36 cellular contexts compared by ENCODE assay signal in genomic region chr18:46615720-46616119, GRCh38. TPM values are rescaled to one million over a fixed set of nuclear protein-coding genes. Genes with fewer than 3 reads are reported as not detected.
"Had no signal": no experiment of that assay in that cellular context is flagged by ENCODE, and none has a peak within 500 bp of the region (broad histone marks: within the 10 kb centered on the region; RNA-seq: fewer than 3 reads in every experiment).

No MANE protein-coding gene starts in this region.

- H3K4me3 ChIP-seq: adrenal gland, body of pancreas, breast epithelium had no signal

- H3K27ac ChIP-seq: adrenal gland, body of pancreas, brain microvascular endothelial cell, breast epithelium, VCaP had no signal

- H3K36me3 ChIP-seq: adrenal gland, brain microvascular endothelial cell, breast epithelium had no signal

- DNase-seq: activated B cell treated with CpG ODN at 0.5 μM for 24 hours; activated CD4-positive, alpha-beta memory T cell treated with anti-CD3 and anti-CD28 coated beads for 36 hours; activated CD4-positive, alpha-beta T cell treated with anti-CD3 and anti-CD28 coated beads for 4 hours; activated CD4-positive, alpha-beta T cell treated with anti-CD3 and anti-CD28 coated beads, Interleukin-2, amount 50 U/mL, for 1 hour; activated CD4-positive, alpha-beta T cell treated with anti-CD3 and anti-CD28 coated beads, Interleukin-2, amount 50 U/mL, for 4 hours; activated CD4-positive, CD25-positive, alpha-beta regulatory T cell treated with anti-CD3 and anti-CD28 coated beads, Interleukin-2, amount 50 U/mL, for 72 hours; activated CD8-positive, alpha-beta memory T cell treated with anti-CD3 and anti-CD28 coated beads, Interleukin-2, amount 50 U/mL, for 4 hours; activated CD8-positive, alpha-beta T cell treated with anti-CD3 and anti-CD28 coated beads for 36 hours; activated effector memory CD4-positive, alpha-beta T cell treated with anti-CD3 and anti-CD28 coated beads, Interleukin-2, amount 50 U/mL, for 16 hours; activated gamma-delta T cell treated with Interleukin-2 at 50 U/mL for 16 hours; activated naive CD4-positive, alpha-beta T cell; activated naive CD4-positive, alpha-beta T cell treated with anti-CD3 and anti-CD28 coated beads for 36 hours; activated naive CD4-positive, alpha-beta T cell treated with anti-CD3 and anti-CD28 coated beads, Interleukin-2, amount 50 U/mL, for 16 hours; activated naive CD8-positive, alpha-beta T cell treated with anti-CD3 and anti-CD28 coated beads for 36 hours; activated T-cell treated with anti-CD3 and anti-CD28 coated beads for 4 hours; activated T-cell treated with anti-CD3 and anti-CD28 coated beads, Interleukin-2, amount 50 U/mL, for 1 hour; activated T-cell treated with anti-CD3 and anti-CD28 coated beads, Interleukin-2, amount 50 U/mL, for 4 hours; activated T-cell treated with anti-CD3 and anti-CD28 coated beads, Interleukin-2, amount 50 U/mL, for 72 hours; adrenal gland; amniotic stem cell; aorta; body of pancreas; brain microvascular endothelial cell; central memory CD4-positive, alpha-beta T cell; T-helper 2 cell; T-helper 9 cell had no signal

- H3K4me1 ChIP-seq: adrenal gland, body of pancreas, breast epithelium had no signal

- FAIRE-seq: astrocyte, colon, TTC549 had no signal

- ATAC-seq: activated CD8-positive, alpha-beta T cell treated with anti-CD3 and anti-CD28 coated beads for 36 hours; activated naive CD4-positive, alpha-beta T cell treated with anti-CD3 and anti-CD28 coated beads, Interleukin-2, amount 50 U/mL, for 72 hours; activated T-cell treated with anti-CD3 and anti-CD28 coated beads, Interleukin-2, amount 50 U/mL, for 4 hours; activated T-cell treated with anti-CD3 and anti-CD28 coated beads, Interleukin-2, amount 50 U/mL, for 72 hours; activated T-helper 17 cell treated with anti-CD3 and anti-CD28 coated beads, Interleukin-2, amount 50 U/mL, for 72 hours; body of pancreas had no signal

- H3K27me3 ChIP-seq: adrenal gland, body of pancreas, brain microvascular endothelial cell, breast epithelium had no signal

- H3K9me3 ChIP-seq: adrenal gland, body of pancreas, breast epithelium had no signal

RNA-seq across cellular contexts. Expression of gene LOXHD1, which starts 41.3 kb away (rescaled TPM):
- total RNA-seq: activated B cell treated with CpG ODN at 0.5 μM for 24 hours; activated CD4-positive, alpha-beta T cell treated with anti-CD3 and anti-CD28 coated beads, Interleukin-2, amount 10 ng/mL, durations not matched to agents 24 days and 14 days; activated CD8-positive, alpha-beta memory T cell treated with anti-CD3 and anti-CD28 coated beads for 36 hours; activated T-cell treated with anti-CD3 and anti-CD28 coated beads, Interleukin-2, amount 50 U/mL, for 4 hours; activated T-helper 1 cell treated with anti-CD3 and anti-CD28 coated beads, Interleukin-12 subunit alpha, Interleukin-12 subunit beta, Interleukin-2, Interleukin-4 antibody, amounts not matched to agents 30 ng/mL and 10 ng/mL and 1 ng/mL, durations not matched to agents 14 hours and 24 hours and 36 hours; activated T-helper 17 cell treated with anti-CD3 and anti-CD28 coated beads, Interleukin-2, amount 50 U/mL, for 72 hours; astrocyte had no signal
- polyA plus RNA-seq: aorta had no signal
